ENCODE assay signal across 13 cellular contexts in genomic region chr14:69048456-69048855, GRCh38.
DNase-seq lines count a peak whose midpoint lies in the region; ATAC-seq and TF ChIP-seq lines count a peak whose summit lies in the region.
"Had no signal": no experiment of that assay in that cellular context is flagged by ENCODE, and none has a peak within 500 bp of the region (broad histone marks: within the 10 kb centered on the region; RNA-seq: fewer than 3 reads in every experiment).

No MANE protein-coding gene starts in this region.

- CTCF ChIA-PET in SK-N-SH (lab: Yijun Ruan, JAX) = interaction anchor here (3.3 kb wide), 1 partner anchor 59 kb away, joined by 13 read pairs; no protein-coding TSS in a partner anchor

- no peaks in the 10 kb centered on the region for H3K79me2 ChIP-seq in SK-N-SH (ENCODE audit: insufficient read depth)

- DNase-seq in stimulated activated naive CD4-positive, alpha-beta T cell (lab: John Stamatoyannopoulos, UW) = peak in 4 of 6 experiments; percentile 3 to 30 (median 14)
- DNase-seq in stimulated activated naive CD4-positive, alpha-beta T cell treated with Interleukin-2 at 50 U/mL for 16 hours (lab: John Stamatoyannopoulos, UW) = no peak
- no peak for DNase-seq in SK-N-SH
- peak; percentile 51 for DNase-seq in fibroblast of mammary gland (ENCODE audit: low read depth)
- no peak for DNase-seq in GF-D8 (lab: John Stamatoyannopoulos, UW)
- no peak for DNase-seq in NK-92 treated with Interleukin-12 subunit alpha and Interleukin-12 subunit beta, amount 100 ng/mL, for 24 hours (lab: John Stamatoyannopoulos, UW)
- DNase-seq: Caco-2; stimulated activated CD4-positive, alpha-beta T cell treated with anti-CD3 and anti-CD28 coated beads, Interleukin-4, amount 100 ng/mL, for 24 hours had no signal

- H3K36me3 ChIP-seq in SK-N-SH (replicated peaks in 1 of 2; ENCODE audit: control insufficient read depth in 1 of 2, insufficient read depth in 2 of 2, low read length in 1 of 2) = peaks cover 5 to 13% of the 10 kb centered on the region in 2 experiments

- H3K9me3 ChIP-seq in SK-N-SH = no peaks in the 10 kb centered on the region
- H3K9me3 ChIP-seq: Caco-2 had no signal

- H2AFZ ChIP-seq in SK-N-SH (ENCODE audit: low read depth) = no peak overlapping the region

- TF ChIP-seq EP300 in SK-N-SH (IDR thresholded peaks at IDR 0.05; ENCODE audit: borderline replicate concordance in 1 of 2, low read depth in 1 of 2, low read length in 1 of 2) = no peak

- H3K4me3 ChIP-seq in SK-N-SH (ENCODE audit: low read depth in 2 of 2, low read length in 1 of 2) = no peak overlapping the region
- H3K4me3 ChIP-seq in fibroblast of mammary gland (ENCODE audit: control insufficient read depth, low read depth, low read length) = no peak overlapping the region
- H3K4me3 ChIP-seq: cardiac muscle cell had no signal

- WGBS in SK-N-SH (ENCODE audit: low lambda C conversion rate) = 97% methylated on average over 3 of the region's 3 CpGs

- no peak overlapping the region for H3K27ac ChIP-seq in SK-N-SH (ENCODE audit: low read depth in 2 of 2, low read length in 1 of 2)
- H3K27ac ChIP-seq: cardiac muscle cell had no signal

- H3K27me3 ChIP-seq in SK-N-SH (ENCODE audit: insufficient read depth) = no peaks in the 10 kb centered on the region
- H3K27me3 ChIP-seq: cardiac muscle cell had no signal

- no peaks in the 10 kb centered on the region for H3K9me2 ChIP-seq in SK-N-SH

- TF ChIP-seq RAD21 in SK-N-SH (IDR thresholded peaks at IDR 0.05; ENCODE audit: low read length) = no peak

- TF ChIP-seq CTCF in SK-N-SH (IDR thresholded peaks at IDR 0.05) = no peak
- no peak for TF ChIP-seq CTCF in fibroblast of mammary gland (conservative IDR thresholded peaks at IDR 0.05; ENCODE audit: control insufficient read depth, insufficient read depth, low read depth, low read length)

- no peak overlapping the region for H3K9ac ChIP-seq in SK-N-SH

- H3F3A ChIP-seq in SK-N-SH (replicated peaks; ENCODE audit: insufficient read depth) = no peaks in the 10 kb centered on the region

- no peak overlapping the region for H3K4me2 ChIP-seq in SK-N-SH

- peaks cover 28 to 50% of the 10 kb centered on the region in 2 experiments for H3K4me1 ChIP-seq in SK-N-SH (ENCODE audit: control insufficient read depth in 1 of 2, insufficient read depth in 2 of 2, low read depth in 1 of 2, low read length in 1 of 2)

- ATAC-seq in GM18909 (IDR thresholded peaks at IDR 0.05; ENCODE audit: poor library complexity, unreplicated experiment) = no peak
- no peak for ATAC-seq in HG02798 (IDR thresholded peaks at IDR 0.05; ENCODE audit: poor library complexity, unreplicated experiment)
- ATAC-seq: HCT116; natural killer cell treated with Interleukin-12 subunit alpha and Interleukin-12 subunit beta and Interleukin-15 and Interleukin-18, amount 100 ng/mL, for 72 hours had no signal

- POLR2A ChIA-PET in SK-N-SH (lab: Yijun Ruan, JAX) = interaction anchor here (0.9 kb wide), 1 partner anchor 109 kb away, joined by 3 read pairs; no protein-coding TSS in a partner anchor

- no peaks in the 10 kb centered on the region for H4K20me1 ChIP-seq in SK-N-SH (ENCODE audit: insufficient read depth)

TF ChIP-seq in SK-N-SH, 30 proteins besides CTCF, POLR2A, EP300 and RAD21:
- TF ChIP-seq NFIC (IDR thresholded peaks at IDR 0.05; ENCODE audit: borderline replicate concordance) (peak; percentile 53; the same call in 1 of the 2 replicates), ZBTB33 (IDR thresholded peaks at IDR 0.05; ENCODE audit: borderline replicate concordance, low read depth) (no peak), RFX5 (IDR thresholded peaks at IDR 0.05; ENCODE audit: low read length) (peak; percentile 83)
TF ChIP-seq in SK-N-SH: peak in this region for 2.

Comparison
In these comparisons a context has a peak if more than half of its experiments do, and no peak if none do; other contexts are left out.
1. DNase-seq: peak in stimulated activated naive CD4-positive, alpha-beta T cell (4 of 6) and fibroblast of mammary gland (single experiment); none in stimulated activated naive CD4-positive, alpha-beta T cell treated with Interleukin-2 at 50 U/mL for 16 hours (single experiment), SK-N-SH (single experiment), GF-D8 (single experiment) and NK-92 treated with Interleukin-12 subunit alpha and Interleukin-12 subunit beta, amount 100 ng/mL, for 24 hours (single experiment).